Comparison of ENCODE assay signal across 29 cellular contexts in the genomic region with DNA sequence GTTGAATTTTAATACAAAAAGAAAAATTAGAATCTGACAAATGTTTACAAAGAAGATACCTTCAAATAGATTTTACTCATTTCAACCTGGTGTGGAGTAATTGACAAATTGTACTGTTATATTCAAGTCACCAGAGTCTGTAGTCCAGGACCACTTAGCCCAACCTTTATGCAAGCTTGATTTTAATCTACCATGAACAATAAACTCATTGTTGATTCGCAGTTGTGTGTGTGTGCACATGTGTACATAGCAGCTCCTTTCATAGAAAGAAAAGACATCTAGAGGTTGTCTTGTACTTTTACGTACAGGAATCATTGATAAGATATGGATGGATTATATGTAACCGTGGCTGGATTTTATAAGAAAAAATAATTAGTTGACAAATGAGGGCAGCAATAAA.
"Had no signal": no experiment of that assay in that cellular context is flagged by ENCODE, and none has a peak within 500 bp of the region (broad histone marks: within the 10 kb centered on the region; RNA-seq: fewer than 3 reads in every experiment).

No MANE protein-coding gene starts in this region.

- DNase-seq: effector CD8-positive, alpha-beta T cell; endodermal cell; foreskin fibroblast; gastrocnemius medialis; heart left ventricle; left cardiac atrium; left ventricle myocardium inferior; mammary epithelial cell; mesendoderm; midbrain; naive thymus-derived CD4-positive, alpha-beta T cell; ovary; posterior cingulate gyrus; psoas muscle; right cardiac atrium; spleen; stimulated activated CD4-positive, alpha-beta T cell treated with anti-CD3 and anti-CD28 coated beads, Interleukin-4, amount 100 ng/mL, for 4 hours; stimulated activated naive CD8-positive, alpha-beta T cell treated with anti-CD3 and anti-CD28 coated beads, Interleukin-15, Interleukin-2, amounts not matched to agents 100 U/mL and 50 U/mL, for 24 hours; substantia nigra; testis; tibial artery had no signal

- H3K36me3 Mint-ChIP-seq: naive thymus-derived CD4-positive, alpha-beta T cell; neural progenitor cell; stimulated activated memory B cell treated with anti-CD40 and anti-IgM and Interleukin-4, amounts not matched to agents 10 μg/mL and 1 μg/mL and 100 μg/mL, for 72 hours; type B pancreatic cell had no signal

- H3K27me3 Mint-ChIP-seq: stimulated activated memory B cell treated with anti-CD40 and anti-IgM and Interleukin-4, amounts not matched to agents 10 μg/mL and 1 μg/mL and 100 μg/mL, for 72 hours had no signal

- H3K4me1 Mint-ChIP-seq: endodermal cell; nephron; neural progenitor cell; stimulated activated memory B cell treated with anti-CD40 and anti-IgM and Interleukin-4, amounts not matched to agents 10 μg/mL and 1 μg/mL and 100 μg/mL, for 72 hours had no signal

- H3K9me3 Mint-ChIP-seq: dendritic cell treated with granulocyte-macrophage colony-stimulating factor and Interleukin-4, amounts not matched to agents 40 ng/mL and 50 ng/mL, for 4 days; endodermal cell; naive thymus-derived CD4-positive, alpha-beta T cell; nephron; stimulated activated memory B cell treated with anti-CD40 and anti-IgM and Interleukin-4, amounts not matched to agents 10 μg/mL and 1 μg/mL and 100 μg/mL, for 72 hours; type B pancreatic cell had no signal

- H3K27ac Mint-ChIP-seq: dendritic cell treated with granulocyte-macrophage colony-stimulating factor and Interleukin-4, amounts not matched to agents 40 ng/mL and 50 ng/mL, for 4 days; endodermal cell; naive thymus-derived CD4-positive, alpha-beta T cell; nephron; neural progenitor cell; stimulated activated memory B cell treated with anti-CD40 and anti-IgM and Interleukin-4, amounts not matched to agents 10 μg/mL and 1 μg/mL and 100 μg/mL, for 72 hours; type B pancreatic cell had no signal

- H3K4me3 Mint-ChIP-seq: dendritic cell treated with granulocyte-macrophage colony-stimulating factor and Interleukin-4, amounts not matched to agents 40 ng/mL and 50 ng/mL, for 4 days; endodermal cell; naive thymus-derived CD4-positive, alpha-beta T cell; nephron; neural progenitor cell; stimulated activated memory B cell treated with anti-CD40 and anti-IgM and Interleukin-4, amounts not matched to agents 10 μg/mL and 1 μg/mL and 100 μg/mL, for 72 hours; type B pancreatic cell had no signal

- FAIRE-seq: colon, islet of Langerhans, urothelium cell line had no signal
